In genomic region chr6:68636710-68637470, GRCh38 we compare ENCODE assay signal across 12 cellular contexts. TPM values are rescaled to one million over a fixed set of nuclear protein-coding genes. Genes with fewer than 3 reads are reported as not detected.
DNase-seq lines count a peak whose midpoint lies in the region; ATAC-seq and TF ChIP-seq lines count a peak whose summit lies in the region.
"Had no signal": no experiment of that assay in that cellular context is flagged by ENCODE, and none has a peak within 500 bp of the region (broad histone marks: within the 10 kb centered on the region; RNA-seq: fewer than 3 reads in every experiment).

No MANE protein-coding gene starts in this region.

- H3K4me3 ChIP-seq in breast epithelium, result peak overlapping the region in 2 of 3 donors; percentile 12 to 62
- H3K4me3 ChIP-seq in tibial artery, result peak overlapping the region; percentile 70 to 74
- peak overlapping the region in 1 of 2 donors; percentile 15 for H3K4me3 ChIP-seq in aorta (ENCODE audit: low read length in 2 of 2)

- H3K36me3 Mint-ChIP-seq in MCF 10A (ENCODE audit: insufficient read depth, unreplicated experiment), result no peaks in the 10 kb centered on the region
- H3K36me3 Mint-ChIP-seq in mesothelial cell of epicardium, result no peaks in the 10 kb centered on the region

- H3K4me1 ChIP-seq in breast epithelium (no peaks in the 10 kb centered on the region), tibial artery (peaks cover 0 to 21% (median 0%) of the 10 kb centered on the region in 4 donors), aorta (ENCODE audit: control insufficient read depth in 1 of 2, insufficient read depth in 2 of 2, low read length in 2 of 2) (peaks cover 0 to 3% of the 10 kb centered on the region in 2 donors)

- DNase-seq in breast epithelium (ENCODE audit: low spot score in 2 of 2) (no peak), MCF 10A (ENCODE audit: unreplicated experiment) (no peak), cerebellar cortex (ENCODE audit: low spot score) (peak; percentile 63), mesothelial cell of epicardium (ENCODE audit: low spot score in 2 of 2, unreplicated experiment in 2 of 2) (no peak), tibial artery (no peak), kidney tubule cell (ENCODE audit: low spot score) (no peak), aorta (no peak)
- DNase-seq: activated naive CD4-positive, alpha-beta T cell treated with anti-CD3 and anti-CD28 coated beads for 36 hours; dermis blood vessel endothelial cell; NCI-H2171 had no signal

- POLR2A ChIA-PET in MCF 10A (lab: Yijun Ruan, JAX), result interaction anchor here (0.7 kb wide), 2 partner anchors 141 to 761 kb away, joined by 3 to 4 read pairs; no protein-coding TSS in a partner anchor

- H3K4me1 Mint-ChIP-seq in MCF 10A (ENCODE audit: insufficient read depth, unreplicated experiment) (peaks cover 11% of the 10 kb centered on the region), mesothelial cell of epicardium (peaks cover 34% of the 10 kb centered on the region)

- TF ChIP-seq POLR2A in breast epithelium (IDR thresholded peaks at IDR 0.05), result no peak

- intact Hi-C loops in breast epithelium (cut with DNase I; ENCODE audit: low total_unique reads), result no loop called here
- intact Hi-C loops in MCF 10A (cut with micrococcal nuclease), result loop anchor here (5.0 kb wide), 1 partner anchor 1470 kb away; no protein-coding TSS in a partner anchor
- intact Hi-C loops in tibial artery (cut with DNase I; ENCODE audit: low total_unique reads), result no loop called here
- intact Hi-C loops in aorta (cut with DNase I), result loop anchor here in 1 of 2 donors (5.0 kb wide), 1 partner anchor 330 kb away; no protein-coding TSS in a partner anchor

- H3K27ac ChIP-seq in breast epithelium (no peak overlapping the region), tibial artery (no peak overlapping the region), aorta (ENCODE audit: low read depth in 1 of 2, low read length in 2 of 2) (no peak overlapping the region)

- H3K4me3 Mint-ChIP-seq in MCF 10A (ENCODE audit: unreplicated experiment) (no peak overlapping the region), mesothelial cell of epicardium (peak overlapping the region; percentile 86)

- 56 to 59% methylated on average over 6 of the region's 6 CpGs for WGBS in aorta, 2 donors

- H3K27me3 ChIP-seq in breast epithelium (peaks cover 0 to 39% of the 10 kb centered on the region in 2 donors), tibial artery (no peaks in the 10 kb centered on the region), aorta (ENCODE audit: control insufficient read depth in 1 of 2, insufficient read depth in 2 of 2, low read length in 1 of 2) (no peaks in the 10 kb centered on the region)

- H3K9me3 Mint-ChIP-seq in MCF 10A (ENCODE audit: unreplicated experiment), result no peaks in the 10 kb centered on the region
- no peaks in the 10 kb centered on the region for H3K9me3 Mint-ChIP-seq in mesothelial cell of epicardium
- H3K9me3 Mint-ChIP-seq: activated naive CD4-positive, alpha-beta T cell treated with anti-CD3 and anti-CD28 coated beads for 36 hours; T-helper 1 cell treated with Interleukin-12 subunit alpha and Interleukin-12 subunit beta and Interleukin-4 antibody, amounts not matched to agents 30 μg/mL and 1 μg/mL, for 36 hours had no signal

- CTCF ChIA-PET in MCF 10A (lab: Yijun Ruan, JAX), result interaction anchor here (0.5 to 1.8 kb wide), 29 partner anchors 9 to 1538 kb away, joined by 3 to 7 read pairs (median 3); no protein-coding TSS in a partner anchor

- TF ChIP-seq CTCF in breast epithelium (IDR thresholded peaks at IDR 0.05) (no peak), MCF 10A (IDR thresholded peaks at IDR 0.05; ENCODE audit: unreplicated experiment) (no peak), mesothelial cell of epicardium (IDR thresholded peaks at IDR 0.05; ENCODE audit: unreplicated experiment) (no peak), tibial artery (IDR thresholded peaks at IDR 0.05) (no peak)

- H3K27ac Mint-ChIP-seq in MCF 10A (ENCODE audit: low read depth, unreplicated experiment) (no peak overlapping the region), mesothelial cell of epicardium (peak overlapping the region; percentile 26)
- H3K27ac Mint-ChIP-seq: activated naive CD4-positive, alpha-beta T cell treated with anti-CD3 and anti-CD28 coated beads for 36 hours; T-helper 1 cell treated with Interleukin-12 subunit alpha and Interleukin-12 subunit beta and Interleukin-4 antibody, amounts not matched to agents 30 μg/mL and 1 μg/mL, for 36 hours had no signal

- H3K36me3 ChIP-seq in breast epithelium (no peaks in the 10 kb centered on the region), tibial artery (no peaks in the 10 kb centered on the region), aorta (ENCODE audit: control insufficient read depth in 1 of 2, insufficient read depth in 2 of 2, low read length in 1 of 2) (no peaks in the 10 kb centered on the region)

- H3K9me3 ChIP-seq in breast epithelium (no peaks in the 10 kb centered on the region), tibial artery (no peaks in the 10 kb centered on the region), aorta (ENCODE audit: control insufficient read depth, low read length) (no peaks in the 10 kb centered on the region)

- H3K27me3 Mint-ChIP-seq in MCF 10A (ENCODE audit: insufficient read depth, unreplicated experiment), result peaks cover 96% of the 10 kb centered on the region
- peaks cover 88% of the 10 kb centered on the region for H3K27me3 Mint-ChIP-seq in mesothelial cell of epicardium (ENCODE audit: low read depth)

- BruUV-seq in MCF 10A (replicated peaks; lab: Mats Ljungman, UMichigan), result no TSS peak

- ATAC-seq in HG03159 (IDR thresholded peaks at IDR 0.05; ENCODE audit: unreplicated experiment), result no peak
- no peak for ATAC-seq in aorta (ENCODE audit: low FRiP score)

RNA-seq across cellular contexts. Expression of gene ADGRB3, which starts 1.8 kb away (rescaled TPM):
- total RNA-seq in breast epithelium (1 to 10 TPM; 1.1 to 2.3 (median 1.2) TPM), MCF 10A (2022) (not detected in 2 replicates), mesothelial cell of epicardium (13.9 to 14.9 TPM (median 14.8 TPM) in 3 replicates), aorta (1 to 10 TPM; 5.4 to 6.1 TPM)
- 1 to 10 TPM in 1 of 2 donors, not detected in 1; 1.8 TPM for polyA plus RNA-seq in aorta
- total RNA-seq: activated naive CD4-positive, alpha-beta T cell treated with anti-CD3 and anti-CD28 coated beads for 36 hours; dermis blood vessel endothelial cell had no signal
